ENCODE assay signal across 1 cellular context in the genomic region with DNA sequence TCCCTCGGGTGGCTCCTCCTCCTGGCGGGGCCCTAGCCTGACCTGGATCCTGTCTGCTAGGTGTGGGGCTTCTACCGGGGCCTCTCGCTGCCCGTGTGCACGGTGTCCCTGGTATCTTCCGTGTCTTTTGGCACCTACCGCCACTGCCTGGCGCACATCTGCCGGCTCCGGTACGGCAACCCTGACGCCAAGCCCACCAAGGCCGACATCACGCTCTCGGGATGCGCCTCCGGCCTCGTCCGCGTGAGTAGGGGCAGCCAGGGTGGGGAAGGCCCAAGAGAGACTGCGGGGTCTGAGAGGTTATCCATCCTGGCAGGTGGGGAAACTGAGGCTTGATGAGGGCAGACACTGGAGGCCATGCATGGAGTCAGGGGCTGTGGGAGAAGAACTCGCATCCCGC.
TF ChIP-seq lines count a peak whose summit lies in the region.

No MANE protein-coding gene starts in this region.

TF ChIP-seq in H1, 55 proteins besides CTCF, POLR2A, EP300 and RAD21:
- no peak for TF ChIP-seq SUZ12 (IDR thresholded peaks at IDR 0.05; ENCODE audit: low read length)
- no peak for TF ChIP-seq RXRA (IDR thresholded peaks at IDR 0.05; ENCODE audit: insufficient read depth, low read depth, low read length)
- no peak for TF ChIP-seq SIRT6 (IDR thresholded peaks at IDR 0.05; ENCODE audit: low read length)
- no peak for TF ChIP-seq GABPA (IDR thresholded peaks at IDR 0.05; ENCODE audit: borderline replicate concordance, insufficient read depth, low read length)
- TF ChIP-seq SAP30 (IDR thresholded peaks at IDR 0.05; ENCODE audit: insufficient read depth, insufficient replicate concordance, low read length), result no peak
- TF ChIP-seq, protein P1, sequence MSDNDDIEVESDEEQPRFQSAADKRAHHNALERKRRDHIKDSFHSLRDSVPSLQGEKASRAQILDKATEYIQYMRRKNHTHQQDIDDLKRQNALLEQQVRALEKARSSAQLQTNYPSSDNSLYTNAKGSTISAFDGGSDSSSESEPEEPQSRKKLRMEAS (IDR thresholded peaks at IDR 0.05), result no peak
- TF ChIP-seq CTBP2 (IDR thresholded peaks at IDR 0.05; ENCODE audit: borderline replicate concordance, insufficient read depth, insufficient read length, low read length), result no peak
- TF ChIP-seq, protein P2, sequence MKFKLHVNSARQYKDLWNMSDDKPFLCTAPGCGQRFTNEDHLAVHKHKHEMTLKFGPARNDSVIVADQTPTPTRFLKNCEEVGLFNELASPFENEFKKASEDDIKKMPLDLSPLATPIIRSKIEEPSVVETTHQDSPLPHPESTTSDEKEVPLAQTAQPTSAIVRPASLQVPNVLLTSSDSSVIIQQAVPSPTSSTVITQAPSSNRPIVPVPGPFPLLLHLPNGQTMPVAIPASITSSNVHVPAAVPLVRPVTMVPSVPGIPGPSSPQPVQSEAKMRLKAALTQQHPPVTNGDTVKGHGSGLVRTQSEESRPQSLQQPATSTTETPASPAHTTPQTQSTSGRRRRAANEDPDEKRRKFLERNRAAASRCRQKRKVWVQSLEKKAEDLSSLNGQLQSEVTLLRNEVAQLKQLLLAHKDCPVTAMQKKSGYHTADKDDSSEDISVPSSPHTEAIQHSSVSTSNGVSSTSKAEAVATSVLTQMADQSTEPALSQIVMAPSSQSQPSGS (IDR thresholded peaks at IDR 0.05; ENCODE audit: low read length), result no peak
- TF ChIP-seq KDM4A (IDR thresholded peaks at IDR 0.05; ENCODE audit: low read depth, low read length, severe bottlenecking), result no peak
- TF ChIP-seq KDM5A (IDR thresholded peaks at IDR 0.05; ENCODE audit: low read length), result no peak
- TF ChIP-seq, protein P3, sequence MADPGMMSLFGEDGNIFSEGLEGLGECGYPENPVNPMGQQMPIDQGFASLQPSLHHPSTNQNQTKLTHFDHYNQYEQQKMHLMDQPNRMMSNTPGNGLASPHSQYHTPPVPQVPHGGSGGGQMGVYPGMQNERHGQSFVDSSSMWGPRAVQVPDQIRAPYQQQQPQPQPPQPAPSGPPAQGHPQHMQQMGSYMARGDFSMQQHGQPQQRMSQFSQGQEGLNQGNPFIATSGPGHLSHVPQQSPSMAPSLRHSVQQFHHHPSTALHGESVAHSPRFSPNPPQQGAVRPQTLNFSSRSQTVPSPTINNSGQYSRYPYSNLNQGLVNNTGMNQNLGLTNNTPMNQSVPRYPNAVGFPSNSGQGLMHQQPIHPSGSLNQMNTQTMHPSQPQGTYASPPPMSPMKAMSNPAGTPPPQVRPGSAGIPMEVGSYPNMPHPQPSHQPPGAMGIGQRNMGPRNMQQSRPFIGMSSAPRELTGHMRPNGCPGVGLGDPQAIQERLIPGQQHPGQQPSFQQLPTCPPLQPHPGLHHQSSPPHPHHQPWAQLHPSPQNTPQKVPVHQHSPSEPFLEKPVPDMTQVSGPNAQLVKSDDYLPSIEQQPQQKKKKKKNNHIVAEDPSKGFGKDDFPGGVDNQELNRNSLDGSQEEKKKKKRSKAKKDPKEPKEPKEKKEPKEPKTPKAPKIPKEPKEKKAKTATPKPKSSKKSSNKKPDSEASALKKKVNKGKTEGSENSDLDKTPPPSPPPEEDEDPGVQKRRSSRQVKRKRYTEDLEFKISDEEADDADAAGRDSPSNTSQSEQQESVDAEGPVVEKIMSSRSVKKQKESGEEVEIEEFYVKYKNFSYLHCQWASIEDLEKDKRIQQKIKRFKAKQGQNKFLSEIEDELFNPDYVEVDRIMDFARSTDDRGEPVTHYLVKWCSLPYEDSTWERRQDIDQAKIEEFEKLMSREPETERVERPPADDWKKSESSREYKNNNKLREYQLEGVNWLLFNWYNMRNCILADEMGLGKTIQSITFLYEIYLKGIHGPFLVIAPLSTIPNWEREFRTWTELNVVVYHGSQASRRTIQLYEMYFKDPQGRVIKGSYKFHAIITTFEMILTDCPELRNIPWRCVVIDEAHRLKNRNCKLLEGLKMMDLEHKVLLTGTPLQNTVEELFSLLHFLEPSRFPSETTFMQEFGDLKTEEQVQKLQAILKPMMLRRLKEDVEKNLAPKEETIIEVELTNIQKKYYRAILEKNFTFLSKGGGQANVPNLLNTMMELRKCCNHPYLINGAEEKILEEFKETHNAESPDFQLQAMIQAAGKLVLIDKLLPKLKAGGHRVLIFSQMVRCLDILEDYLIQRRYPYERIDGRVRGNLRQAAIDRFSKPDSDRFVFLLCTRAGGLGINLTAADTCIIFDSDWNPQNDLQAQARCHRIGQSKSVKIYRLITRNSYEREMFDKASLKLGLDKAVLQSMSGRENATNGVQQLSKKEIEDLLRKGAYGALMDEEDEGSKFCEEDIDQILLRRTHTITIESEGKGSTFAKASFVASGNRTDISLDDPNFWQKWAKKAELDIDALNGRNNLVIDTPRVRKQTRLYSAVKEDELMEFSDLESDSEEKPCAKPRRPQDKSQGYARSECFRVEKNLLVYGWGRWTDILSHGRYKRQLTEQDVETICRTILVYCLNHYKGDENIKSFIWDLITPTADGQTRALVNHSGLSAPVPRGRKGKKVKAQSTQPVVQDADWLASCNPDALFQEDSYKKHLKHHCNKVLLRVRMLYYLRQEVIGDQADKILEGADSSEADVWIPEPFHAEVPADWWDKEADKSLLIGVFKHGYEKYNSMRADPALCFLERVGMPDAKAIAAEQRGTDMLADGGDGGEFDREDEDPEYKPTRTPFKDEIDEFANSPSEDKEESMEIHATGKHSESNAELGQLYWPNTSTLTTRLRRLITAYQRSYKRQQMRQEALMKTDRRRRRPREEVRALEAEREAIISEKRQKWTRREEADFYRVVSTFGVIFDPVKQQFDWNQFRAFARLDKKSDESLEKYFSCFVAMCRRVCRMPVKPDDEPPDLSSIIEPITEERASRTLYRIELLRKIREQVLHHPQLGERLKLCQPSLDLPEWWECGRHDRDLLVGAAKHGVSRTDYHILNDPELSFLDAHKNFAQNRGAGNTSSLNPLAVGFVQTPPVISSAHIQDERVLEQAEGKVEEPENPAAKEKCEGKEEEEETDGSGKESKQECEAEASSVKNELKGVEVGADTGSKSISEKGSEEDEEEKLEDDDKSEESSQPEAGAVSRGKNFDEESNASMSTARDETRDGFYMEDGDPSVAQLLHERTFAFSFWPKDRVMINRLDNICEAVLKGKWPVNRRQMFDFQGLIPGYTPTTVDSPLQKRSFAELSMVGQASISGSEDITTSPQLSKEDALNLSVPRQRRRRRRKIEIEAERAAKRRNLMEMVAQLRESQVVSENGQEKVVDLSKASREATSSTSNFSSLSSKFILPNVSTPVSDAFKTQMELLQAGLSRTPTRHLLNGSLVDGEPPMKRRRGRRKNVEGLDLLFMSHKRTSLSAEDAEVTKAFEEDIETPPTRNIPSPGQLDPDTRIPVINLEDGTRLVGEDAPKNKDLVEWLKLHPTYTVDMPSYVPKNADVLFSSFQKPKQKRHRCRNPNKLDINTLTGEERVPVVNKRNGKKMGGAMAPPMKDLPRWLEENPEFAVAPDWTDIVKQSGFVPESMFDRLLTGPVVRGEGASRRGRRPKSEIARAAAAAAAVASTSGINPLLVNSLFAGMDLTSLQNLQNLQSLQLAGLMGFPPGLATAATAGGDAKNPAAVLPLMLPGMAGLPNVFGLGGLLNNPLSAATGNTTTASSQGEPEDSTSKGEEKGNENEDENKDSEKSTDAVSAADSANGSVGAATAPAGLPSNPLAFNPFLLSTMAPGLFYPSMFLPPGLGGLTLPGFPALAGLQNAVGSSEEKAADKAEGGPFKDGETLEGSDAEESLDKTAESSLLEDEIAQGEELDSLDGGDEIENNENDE (IDR thresholded peaks at IDR 0.05; ENCODE audit: insufficient replicate concordance, low read length), result no peak
- no peak for TF ChIP-seq POU5F1 (IDR thresholded peaks at IDR 0.05; ENCODE audit: low read depth, low read length)
- no peak for TF ChIP-seq CBX5 (IDR thresholded peaks at IDR 0.05; ENCODE audit: low read depth, low read length)
- no peak for TF ChIP-seq CHD2 (IDR thresholded peaks at IDR 0.05; ENCODE audit: low read length)
